8 cellular contexts compared by ENCODE assay signal in genomic region chr3:156826896-156827882, GRCh38. TPM values are rescaled to one million over a fixed set of nuclear protein-coding genes. Genes with fewer than 3 reads are reported as not detected.
A peak's percentile ranks its signal among the peaks of the same experiment; 100 is the strongest.
DNase-seq lines count a peak whose midpoint lies in the region; ATAC-seq and TF ChIP-seq lines count a peak whose summit lies in the region.

No MANE protein-coding gene starts in this region.

- CTCF ChIA-PET in Caco-2 (lab: Charles Lee) = no interaction called here

- peak overlapping the region; percentile 99 for H3K4me3 Mint-ChIP-seq in Caco-2 (ENCODE audit: unreplicated experiment)

- no peaks in the 10 kb centered on the region for H3K36me3 ChIP-seq in Caco-2 (ENCODE audit: control insufficient read depth, insufficient read depth, low read length)
- H3K36me3 ChIP-seq in thymus (ENCODE audit: control insufficient read depth, insufficient read depth) = no peaks in the 10 kb centered on the region

- POLR2A ChIA-PET in Caco-2 (lab: Charles Lee) = interaction anchor here (0.9 to 1.5 kb wide), 4 partner anchors 9 to 272 kb away, joined by 4 to 7 read pairs (median 4); partner anchors contain the start of gene SSR3

- H3K4me3 ChIP-seq in Caco-2 (ENCODE audit: low read depth, low read length) (peak overlapping the region; percentile 52), thymus (ENCODE audit: low read length) (peak overlapping the region; percentile 69)

- intact Hi-C loops in Caco-2 (cut with micrococcal nuclease; ENCODE audit: unreplicated experiment) = loop anchor here (1.0 to 2.0 kb wide), 3 partner anchors 11 to 294 kb away; no protein-coding TSS in a partner anchor

- TSS peak; percentile 79 for BruUV-seq in Caco-2 (replicated peaks; lab: Mats Ljungman, UMichigan)

- H3K9me3 ChIP-seq in Caco-2 (no peaks in the 10 kb centered on the region), thymus (ENCODE audit: control insufficient read depth) (no peaks in the 10 kb centered on the region)

- DNase-seq in Caco-2 = no peak
- DNase-seq in left lobe of liver (ENCODE audit: low spot score) = no peak
- DNase-seq in NCI-H345 (lab: John Stamatoyannopoulos, UW) = no peak
- no peak for DNase-seq in iPS-NIHi11 (ENCODE audit: low spot score)

- ATAC-seq in HG03095 (IDR thresholded peaks at IDR 0.05; ENCODE audit: unreplicated experiment) = peak; percentile 23
- ATAC-seq in left lobe of liver = peak; percentile 33
- ATAC-seq in HG02588 (IDR thresholded peaks at IDR 0.05; ENCODE audit: unreplicated experiment) = no peak

- no peak for TF ChIP-seq CTCF in Caco-2 (IDR thresholded peaks at IDR 0.05; ENCODE audit: insufficient read depth in 1 of 2, low read depth in 1 of 2, low read length in 1 of 2, severe bottlenecking in 1 of 2, unreplicated experiment in 1 of 2)

- peak overlapping the region; percentile 100 for H3K27ac Mint-ChIP-seq in Caco-2 (ENCODE audit: unreplicated experiment)

- H3K4me1 Mint-ChIP-seq in Caco-2 (ENCODE audit: low read depth, unreplicated experiment) = peaks cover 18% of the 10 kb centered on the region

- no peaks in the 10 kb centered on the region for H3K27me3 Mint-ChIP-seq in Caco-2 (ENCODE audit: insufficient read depth, unreplicated experiment)

- no peaks in the 10 kb centered on the region for H3K9me3 Mint-ChIP-seq in Caco-2 (ENCODE audit: unreplicated experiment)

- peak overlapping the region; percentile 61 for H3K27ac ChIP-seq in adipose tissue (ENCODE audit: low read depth, low read length)
- H3K27ac ChIP-seq in thymus (ENCODE audit: low read depth) = peak overlapping the region; percentile 81

- H3K27me3 ChIP-seq in Caco-2 (replicated peaks; ENCODE audit: control insufficient read depth, insufficient read depth, low read length) (no peaks in the 10 kb centered on the region), thymus (ENCODE audit: control insufficient read depth, insufficient read depth) (no peaks in the 10 kb centered on the region)

- 20 to 43% (median 43%) methylated on average over 16 of the region's 16 CpGs for WGBS in adipose tissue, 3 donors
- WGBS in thymus = 50% methylated on average over 16 of the region's 16 CpGs

- H3K36me3 Mint-ChIP-seq in Caco-2 (ENCODE audit: insufficient read depth, unreplicated experiment) = peaks cover 18% of the 10 kb centered on the region

- peaks cover 21% of the 10 kb centered on the region for H3K4me1 ChIP-seq in Caco-2
- H3K4me1 ChIP-seq in thymus (ENCODE audit: control insufficient read depth, insufficient read depth, low read length) = peaks cover 2% of the 10 kb centered on the region

RNA-seq across cellular contexts. Expression of gene LEKR1, which starts 1.0 kb away (rescaled TPM):
- 1.4 and 1.6 TPM in 2 replicates for total RNA-seq in Caco-2 (2022)
- under 1 TPM; 0.37 to 0.64 (median 0.45) TPM for polyA plus RNA-seq in adipose tissue
- 0.58 TPM for total RNA-seq in left lobe of liver
- 1.0 TPM for polyA plus RNA-seq in thymus
